ENCODE assay signal across 15 cellular contexts in genomic region chr14:67570453-67570852, GRCh38. TPM values are rescaled to one million over a fixed set of nuclear protein-coding genes. Genes with fewer than 3 reads are reported as not detected.
DNase-seq lines count a peak whose midpoint lies in the region; TF ChIP-seq lines count a peak whose summit lies in the region.
"Had no signal": no experiment of that assay in that cellular context is flagged by ENCODE, and none has a peak within 500 bp of the region (broad histone marks: within the 10 kb centered on the region; RNA-seq: fewer than 3 reads in every experiment).

No MANE protein-coding gene starts in this region.

- peak; percentile 18 for DNase-seq in NCI-H2107 treated with DMSO at 0.1 percent for 48 hours (lab: John Stamatoyannopoulos, UW; ENCODE audit: unreplicated experiment)
- DNase-seq in NCI-H2107 (lab: John Stamatoyannopoulos, UW) = no peak
- peak in 1 of 49 donors; percentile 15 for DNase-seq in substantia nigra (lab: John Stamatoyannopoulos, UW)
- DNase-seq in suprapubic skin (ENCODE audit: low spot score in 2 of 2) = no peak
- no peak for DNase-seq in NCI-H187 treated with DMSO at 0.1 percent for 48 hours (lab: John Stamatoyannopoulos, UW)
- no peak for DNase-seq in stimulated activated CD4-positive, alpha-beta T cell treated with anti-CD3 and anti-CD28 coated beads, Interleukin-2, amount 100 ng/mL, for 48 hours
- DNase-seq: CD4-positive, alpha-beta T cell; DMS79; GDM1; HCEC 1CT had no signal

- TF ChIP-seq POLR2A in suprapubic skin (IDR thresholded peaks at IDR 0.05) = no peak

- WGBS in suprapubic skin = 84% methylated on average over 7 of the region's 7 CpGs

- peak overlapping the region; percentile 44 for H3K27ac ChIP-seq in cingulate gyrus (ENCODE audit: low read depth, low read length)
- H3K27ac ChIP-seq in substantia nigra (ENCODE audit: low read depth, low read length, poor library complexity, severe bottlenecking) = peak overlapping the region; percentile 6
- no peak overlapping the region for H3K27ac ChIP-seq in suprapubic skin
- H3K27ac ChIP-seq: 22Rv1, A549, C4-2B had no signal

- H3K9me3 ChIP-seq in suprapubic skin = no peaks in the 10 kb centered on the region
- H3K9me3 ChIP-seq: A549 had no signal

- H3K4me1 ChIP-seq in suprapubic skin = no peaks in the 10 kb centered on the region
- H3K4me1 ChIP-seq: A549 had no signal

- TF ChIP-seq EP300 in suprapubic skin (IDR thresholded peaks at IDR 0.05) = no peak

- no peak for TF ChIP-seq CTCF in suprapubic skin (IDR thresholded peaks at IDR 0.05)

- no peaks in the 10 kb centered on the region for H3K27me3 ChIP-seq in suprapubic skin

- no peak overlapping the region for H3K4me3 ChIP-seq in suprapubic skin
- H3K4me3 ChIP-seq: A549, GM23338 had no signal

- H3K36me3 ChIP-seq in suprapubic skin = peaks cover 5% of the 10 kb centered on the region

RNA-seq across cellular contexts. Expression of gene PIGH, which starts 29.6 kb away (rescaled TPM):
- 10 to 100 TPM; 29.6 to 50.5 (median 36.4) TPM for total RNA-seq in suprapubic skin

RNA-seq across cellular contexts. Expression of gene PLEKHH1, which starts 37.4 kb away (rescaled TPM):
- 10 to 100 TPM; 15.3 to 75.6 (median 23.7) TPM for total RNA-seq in suprapubic skin

RNA-seq across cellular contexts. Expression of gene ARG2, which starts 49.3 kb away (rescaled TPM):
- total RNA-seq in suprapubic skin = 1 to 10 TPM; 3.5 to 9.6 (median 5.4) TPM
